ENCODE assay signal across 12 cellular contexts in genomic region chr9:98523231-98523901, GRCh38.
DNase-seq lines count a peak whose midpoint lies in the region; ATAC-seq and TF ChIP-seq lines count a peak whose summit lies in the region.
"Had no signal": no experiment of that assay in that cellular context is flagged by ENCODE, and none has a peak within 500 bp of the region (broad histone marks: within the 10 kb centered on the region; RNA-seq: fewer than 3 reads in every experiment).

No MANE protein-coding gene starts in this region.

- 0 out of 2 replicates have a peak, but pooled peaks have one; percentile 15 for TF ChIP-seq CTCF in A673 (conservative IDR thresholded peaks at IDR 0.05; ENCODE audit: low read depth, low read length)
- peak; percentile 3 for TF ChIP-seq CTCF in GM13977 (IDR thresholded peaks at IDR 0.05; ENCODE audit: extremely low read depth, insufficient read depth, missing control alignments)

- H3K36me3 ChIP-seq in A673 (ENCODE audit: insufficient read depth, low read length, poor library complexity, severe bottlenecking) = no peaks in the 10 kb centered on the region

- intact Hi-C loops in A673 (cut with micrococcal nuclease; ENCODE audit: unreplicated experiment) = no loop called here

- H3K4me1 ChIP-seq in A673 (ENCODE audit: insufficient read depth, low read length, poor library complexity, severe bottlenecking) = no peaks in the 10 kb centered on the region

- no peak overlapping the region for H3K4me3 ChIP-seq in A673 (ENCODE audit: low read depth, low read length, poor library complexity, severe bottlenecking)

- H3K27me3 ChIP-seq in A673 (replicated peaks; ENCODE audit: insufficient read depth, low read depth, low read length, poor library complexity) = peaks cover 35% of the 10 kb centered on the region

- H3K9me3 ChIP-seq in A673 (ENCODE audit: low read depth, low read length, poor library complexity, severe bottlenecking) = no peaks in the 10 kb centered on the region

- DNase-seq in A673 (ENCODE audit: low spot score) (no peak), GM13977 (ENCODE audit: low spot score) (no peak), SW480 (ENCODE audit: low spot score) (peak; percentile 13), glomerular endothelial cell (ENCODE audit: extremely low read depth, low read depth, low spot score) (peak; percentile 29), SK-N-DZ (ENCODE audit: low spot score) (no peak), DMS79 treated with DMSO at 0.1 percent for 48 hours (lab: John Stamatoyannopoulos, UW) (no peak)
- DNase-seq: activated T-cell treated with anti-CD3 and anti-CD28 coated beads for 4 hours, GOT3, NCI-H2029 treated with DMSO at 0.1 percent for 48 hours, occipital lobe had no signal

- no TSS peak for BruUV-seq in A673 (replicated peaks; lab: Mats Ljungman, UMichigan)

- no peak for ATAC-seq in HG02588 (IDR thresholded peaks at IDR 0.05; ENCODE audit: unreplicated experiment)
- no peak for ATAC-seq in HG03565 (IDR thresholded peaks at IDR 0.05; ENCODE audit: unreplicated experiment)

- POLR2A ChIA-PET in A673 (lab: Charles Lee; ENCODE audit: low non-redundant PET) = no interaction called here

- CTCF ChIA-PET in A673 (lab: Charles Lee) = interaction anchor here (1.1 kb wide), 1 partner anchor 208 kb away, joined by 3 read pairs; no protein-coding TSS in a partner anchor

- no peak overlapping the region for H3K27ac ChIP-seq in A673 (ENCODE audit: low read depth, low read length, poor library complexity, severe bottlenecking)

- in situ Hi-C loops in GM13977 (cut with MboI; ENCODE audit: low pct_unique_long_range_greater_than_20kb, low sequenced_read_pairs, unreplicated experiment) = no loop called here

Comparison
In these comparisons a context has a peak if more than half of its experiments do, and no peak if none do; other contexts are left out.
1. DNase-seq: peak in SW480 (single experiment) and glomerular endothelial cell (single experiment); none in A673 (single experiment), GM13977 (single experiment), SK-N-DZ (single experiment) and DMS79 treated with DMSO at 0.1 percent for 48 hours (single experiment).